Comparison of ENCODE assay signal across 29 cellular contexts in genomic region chr13:52840066-52840465, GRCh38. TPM values are rescaled to one million over a fixed set of nuclear protein-coding genes. Genes with fewer than 3 reads are reported as not detected.
"Had no signal": no experiment of that assay in that cellular context is flagged by ENCODE, and none has a peak within 500 bp of the region (broad histone marks: within the 10 kb centered on the region; RNA-seq: fewer than 3 reads in every experiment).

No MANE protein-coding gene starts in this region.

- H3K4me3 ChIP-seq: stomach, suprapubic skin, testis, thoracic aorta, thyroid gland, tibial artery, tibial nerve, transverse colon, upper lobe of left lung, upper lobe of right lung, uterus, vagina had no signal

- H3K27ac ChIP-seq: stomach, suprapubic skin, testis, thoracic aorta, thyroid gland, tibial artery, tibial nerve, transverse colon, upper lobe of left lung, upper lobe of right lung, uterus, vagina had no signal

- H3K36me3 ChIP-seq: stomach, suprapubic skin, thoracic aorta, thyroid gland, tibial artery, tibial nerve, transverse colon, upper lobe of left lung, upper lobe of right lung, uterus, vagina had no signal

- FAIRE-seq: urothelium cell line had no signal

- H3K27me3 ChIP-seq: testis, vagina had no signal

- H3K9me3 ChIP-seq: stomach, suprapubic skin, testis, thoracic aorta, thyroid gland, tibial artery, tibial nerve, transverse colon, upper lobe of left lung, upper lobe of right lung, uterus, vagina had no signal

- DNase-seq: stimulated activated CD4-positive, alpha-beta T cell treated with anti-CD3 and anti-CD28 coated beads, Interleukin-2, amount 100 ng/mL, for 48 hours; stimulated activated CD4-positive, alpha-beta T cell treated with anti-CD3 and anti-CD28 coated beads, Interleukin-4, amount 100 ng/mL, for 1 hour; stimulated activated CD4-positive, alpha-beta T cell treated with anti-CD3 and anti-CD28 coated beads, Interleukin-4, amount 100 ng/mL, for 24 hours; stimulated activated CD4-positive, alpha-beta T cell treated with anti-CD3 and anti-CD28 coated beads, Interleukin-4, amount 100 ng/mL, for 4 hours; stimulated activated CD8-positive, alpha-beta memory T cell treated with anti-CD3 and anti-CD28 coated beads, Interleukin-4, amount 100 ng/mL, for 48 hours; stimulated activated naive B cell treated with anti-CD40 and anti-IgM and Interleukin-4, amounts not matched to agents 10 μg/mL and 1 μg/mL and 100 μg/mL, for 72 hours; stimulated activated naive CD4-positive, alpha-beta T cell; stimulated activated naive CD4-positive, alpha-beta T cell treated with Interleukin-2 at 50 U/mL for 16 hours; stimulated activated naive CD8-positive, alpha-beta T cell treated with anti-CD3 and anti-CD28 coated beads, Interleukin-15, amount 100 ng/mL, for 72 hours; stimulated activated naive CD8-positive, alpha-beta T cell treated with anti-CD3 and anti-CD28 coated beads, Interleukin-15, Interleukin-2, amounts not matched to agents 100 U/mL and 50 U/mL, for 24 hours; stomach; substantia nigra; testis; thyroid gland; tibial artery; transverse colon; trophoblast cell; upper lobe of left lung; upper lobe of right lung; uterus had no signal

- H3K4me1 ChIP-seq: suprapubic skin, testis, thyroid gland, tibial artery, transverse colon, upper lobe of left lung, upper lobe of right lung, uterus, vagina had no signal

- ATAC-seq: stimulated activated effector memory CD8-positive, alpha-beta T cell treated with anti-CD3 and anti-CD28 coated beads, Interleukin-12 subunit alpha, Interleukin-12 subunit beta, amount 100 ng/mL, for 72 hours; stimulated activated memory B cell treated with anti-CD40 and anti-IgM and Interleukin-4, amounts not matched to agents 10 μg/mL and 1 μg/mL and 100 μg/mL, for 72 hours; stimulated activated naive B cell treated with anti-CD40 and anti-IgM and Interleukin-4, amounts not matched to agents 10 μg/mL and 1 μg/mL and 100 μg/mL, for 72 hours; stimulated activated naive CD8-positive, alpha-beta T cell treated with anti-CD3 and anti-CD28 coated beads, Interleukin-15, amount 100 ng/mL, for 72 hours; stimulated activated naive CD8-positive, alpha-beta T cell treated with anti-CD3 and anti-CD28 coated beads, Interleukin-15, Interleukin-2, amounts not matched to agents 100 U/mL and 50 U/mL, for 24 hours; upper lobe of right lung had no signal

RNA-seq across cellular contexts. Expression of gene PCDH8, which starts 8.4 kb away (rescaled TPM):
- total RNA-seq: subcutaneous adipose tissue, thoracic aorta, upper lobe of left lung, upper lobe of right lung, ureter had no signal
